17 cellular contexts compared by ENCODE assay signal in the genomic region with DNA sequence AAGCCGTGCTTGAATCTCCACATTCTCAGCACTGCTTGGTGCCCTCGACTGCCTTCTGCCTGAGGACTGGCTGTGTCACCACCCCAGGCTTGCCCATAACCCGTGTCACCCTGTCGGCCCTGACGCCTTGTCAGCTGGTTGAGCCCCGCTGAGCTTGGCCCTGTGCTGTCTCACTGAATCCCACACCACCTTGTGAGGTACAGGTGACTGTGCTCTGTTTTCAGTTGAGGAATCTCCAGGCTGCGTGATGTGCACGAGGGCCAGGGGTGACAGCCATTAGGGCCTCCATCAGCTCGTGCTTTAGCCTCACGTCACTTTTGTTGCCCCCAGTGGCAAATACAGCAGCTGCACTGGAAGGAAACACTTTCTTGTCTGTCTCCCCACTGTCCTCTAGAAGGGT.
DNase-seq lines count a peak whose midpoint lies in the region; ATAC-seq and TF ChIP-seq lines count a peak whose summit lies in the region.
"Had no signal": no experiment of that assay in that cellular context is flagged by ENCODE, and none has a peak within 500 bp of the region (broad histone marks: within the 10 kb centered on the region; RNA-seq: fewer than 3 reads in every experiment).

No MANE protein-coding gene starts in this region.

- intact Hi-C loops in lower lobe of right lung (cut with DNase I): no loop called here

- DNase-seq in BE2C (no peak), RKO (ENCODE audit: low spot score) (peak; percentile 49), lower lobe of right lung (peak; percentile 42), KBM-7 (no peak), omental fat pad (ENCODE audit: low spot score) (no peak), NCI-H2171 treated with DMSO at 0.1 percent for 48 hours (lab: John Stamatoyannopoulos, UW) (no peak)
- no peak for DNase-seq in activated CD4-positive, alpha-beta T cell treated with anti-CD3 and anti-CD28 coated beads, Interleukin-2, amount 50 U/mL, for 4 hours
- DNase-seq: activated CD4-positive, alpha-beta T cell treated with anti-CD3 and anti-CD28 coated beads for 36 hours; Calu3; GDM1; KG1; NCI-H1694; NCI-H69; T-helper 2 cell; trophoblast cell had no signal

- H3K9me3 ChIP-seq in BE2C (no peaks in the 10 kb centered on the region), lower lobe of right lung (no peaks in the 10 kb centered on the region)

- H3K27ac ChIP-seq in lower lobe of right lung: no peak overlapping the region

- H3K4me3 ChIP-seq in BE2C (ENCODE audit: low read depth, low read length) (no peak overlapping the region), GM12875 (ENCODE audit: low read depth, low read length) (no peak overlapping the region), lower lobe of right lung (no peak overlapping the region)

- H3K27me3 ChIP-seq in BE2C (no peaks in the 10 kb centered on the region), lower lobe of right lung (ENCODE audit: low read depth) (no peaks in the 10 kb centered on the region)

- ATAC-seq in lower lobe of right lung: no peak
- no peak for ATAC-seq in omental fat pad (ENCODE audit: low FRiP score)
- ATAC-seq: activated CD4-positive, alpha-beta T cell treated with anti-CD3 and anti-CD28 coated beads for 36 hours; stimulated activated memory B cell treated with anti-CD40 and anti-IgM and Interleukin-4, amounts not matched to agents 10 μg/mL and 1 μg/mL and 100 μg/mL, for 72 hours had no signal

- H3K4me1 ChIP-seq in BE2C: no peaks in the 10 kb centered on the region
- no peaks in the 10 kb centered on the region for H3K4me1 ChIP-seq in lower lobe of right lung

- H3K36me3 ChIP-seq in BE2C (no peaks in the 10 kb centered on the region), lower lobe of right lung (no peaks in the 10 kb centered on the region)

- in situ Hi-C loops in KBM-7 (cut with MboI; ENCODE audit: low pct_unique_long_range_greater_than_20kb, low sequenced_read_pairs): no loop called here

- TF ChIP-seq CTCF in BE2C (IDR thresholded peaks at IDR 0.05; ENCODE audit: low read depth, low read length): peak; percentile 35
- peak; percentile 29; the same call in 1 of the 2 replicates for TF ChIP-seq CTCF in GM12875 (IDR thresholded peaks at IDR 0.05; ENCODE audit: borderline replicate concordance, insufficient read depth, low read depth, low read length)
- no peak for TF ChIP-seq CTCF in lower lobe of right lung (IDR thresholded peaks at IDR 0.05)
- TF ChIP-seq CTCF in omental fat pad (IDR thresholded peaks at IDR 0.05): no peak

Comparison
In these comparisons a context has a peak if more than half of its experiments do, and no peak if none do; other contexts are left out.
1. DNase-seq: peak in RKO (single experiment) and lower lobe of right lung (single experiment); none in BE2C (single experiment), KBM-7 (single experiment), omental fat pad (single experiment), activated CD4-positive, alpha-beta T cell treated with anti-CD3 and anti-CD28 coated beads, Interleukin-2, amount 50 U/mL, for 4 hours (0 of 2) and NCI-H2171 treated with DMSO at 0.1 percent for 48 hours (single experiment).
2. CTCF ChIP-seq: peak in BE2C (single experiment) and GM12875 (single experiment); none in lower lobe of right lung (single experiment) and omental fat pad (0 of 3).